ENCODE assay signal across 12 cellular contexts in genomic region chr14:21165002-21165605, GRCh38. TPM values are rescaled to one million over a fixed set of nuclear protein-coding genes. Genes with fewer than 3 reads are reported as not detected.
"Had no signal": no experiment of that assay in that cellular context is flagged by ENCODE, and none has a peak within 500 bp of the region (broad histone marks: within the 10 kb centered on the region; RNA-seq: fewer than 3 reads in every experiment).

No MANE protein-coding gene starts in this region.

RNA-seq across cellular contexts. Expression of gene OR5AU1, which starts 9.2 kb away (rescaled TPM):
- total RNA-seq: aorta, esophagus squamous epithelium, frontal cortex, left lung, lower lobe of right lung, mononuclear cell, osteocyte, posterior vena cava, sigmoid colon, uterus had no signal
- polyA plus RNA-seq: adipose tissue, aorta, sigmoid colon, small intestine had no signal
